8 cellular contexts compared by ENCODE assay signal in genomic region chr6:44237813-44238433, GRCh38. TPM values are rescaled to one million over a fixed set of nuclear protein-coding genes. Genes with fewer than 3 reads are reported as not detected.
DNase-seq lines count a peak whose midpoint lies in the region; ATAC-seq and TF ChIP-seq lines count a peak whose summit lies in the region.

No MANE protein-coding gene starts in this region.

- H3K36me3 Mint-ChIP-seq in neural crest cell (ENCODE audit: low read depth): no peaks in the 10 kb centered on the region

- peaks cover 36% of the 10 kb centered on the region for H3K4me1 Mint-ChIP-seq in neural crest cell

- H3K9me3 Mint-ChIP-seq in neural crest cell: no peaks in the 10 kb centered on the region

- peaks cover 11% of the 10 kb centered on the region for H3K4me1 ChIP-seq in foreskin keratinocyte

- TF ChIP-seq CTCF in foreskin keratinocyte (conservative IDR thresholded peaks at IDR 0.05) (peak; percentile 91), neural crest cell (conservative IDR thresholded peaks at IDR 0.05) (peak; percentile 99)

- H3K27ac ChIP-seq in foreskin keratinocyte: peak overlapping the region; percentile 60
- peak overlapping the region; percentile 97 for H3K27ac ChIP-seq in substantia nigra (ENCODE audit: low read depth, low read length, poor library complexity, severe bottlenecking)

- peak overlapping the region; percentile 79 for H3K4me3 Mint-ChIP-seq in neural crest cell

- H3K27me3 ChIP-seq in foreskin keratinocyte: no peaks in the 10 kb centered on the region

- DNase-seq in COLO668 (lab: John Stamatoyannopoulos, UW; ENCODE audit: unreplicated experiment) (peak; percentile 82), HPDE6-E6E7 (ENCODE audit: extremely low spot score) (peak; percentile 78), RPMI7951 (ENCODE audit: low read depth) (peak; percentile 69), activated gamma-delta T cell (lab: John Stamatoyannopoulos, UW) (peak; percentile 57), foreskin keratinocyte (no peak), neural crest cell (ENCODE audit: low read depth, low spot score) (peak; percentile 81), substantia nigra (lab: John Stamatoyannopoulos, UW) (peak in 46 of 49 donors; percentile 22 to 92 (median 76))

- ATAC-seq in GM19455 (IDR thresholded peaks at IDR 0.05; ENCODE audit: unreplicated experiment) (peak; percentile 81), foreskin keratinocyte (peak; percentile 68)

- peak overlapping the region; percentile 99 for H3K27ac Mint-ChIP-seq in neural crest cell (ENCODE audit: unreplicated experiment)

- no peaks in the 10 kb centered on the region for H3K27me3 Mint-ChIP-seq in neural crest cell (ENCODE audit: low read depth)

RNA-seq across cellular contexts. Expression of gene HSP90AB1, which starts 9.0 kb away (rescaled TPM):
- 984 and 1,201 TPM in 2 replicates for total RNA-seq in RPMI7951 (2014; rRNA removed; shearing (Covaris generic))
- total RNA-seq in foreskin keratinocyte: 1,007 and 1,222 TPM in 2 replicates
- 607 and 798 TPM in 2 replicates for polyA plus RNA-seq in foreskin keratinocyte
- 1,508 and 1,541 TPM in 2 replicates for total RNA-seq in neural crest cell

RNA-seq across cellular contexts. Expression of gene SLC29A1, which starts 14.5 kb away (rescaled TPM):
- 22.1 and 22.2 TPM in 2 replicates for total RNA-seq in RPMI7951 (2014; rRNA removed; shearing (Covaris generic))
- 34.6 and 42.2 TPM in 2 replicates for total RNA-seq in foreskin keratinocyte
- 42.1 and 50.9 TPM in 2 replicates for polyA plus RNA-seq in foreskin keratinocyte
- 54.8 and 55.0 TPM in 2 replicates for total RNA-seq in neural crest cell

RNA-seq across cellular contexts. Expression of gene SLC35B2, which starts 19.4 kb away (rescaled TPM):
- total RNA-seq in RPMI7951 (2014; rRNA removed; shearing (Covaris generic)): 86.2 and 101 TPM in 2 replicates
- 76.7 and 77.0 TPM in 2 replicates for total RNA-seq in foreskin keratinocyte
- 72.9 and 79.6 TPM in 2 replicates for polyA plus RNA-seq in foreskin keratinocyte
- 70.5 and 77.7 TPM in 2 replicates for total RNA-seq in neural crest cell

RNA-seq across cellular contexts. Expression of gene MYMX, which starts 21.2 kb away (rescaled TPM):
- total RNA-seq in RPMI7951 (2014; rRNA removed; shearing (Covaris generic)): not detected in 2 replicates
- total RNA-seq in foreskin keratinocyte (not detected in 2 replicates), neural crest cell (not detected in 2 replicates)
- polyA plus RNA-seq in foreskin keratinocyte: not detected in 2 replicates

RNA-seq across cellular contexts. Expression of gene NFKBIE, which starts 27.4 kb away (rescaled TPM):
- 14.7 and 23.0 TPM in 2 replicates for total RNA-seq in RPMI7951 (2014; rRNA removed; shearing (Covaris generic))
- total RNA-seq in foreskin keratinocyte: 15.8 and 16.8 TPM in 2 replicates
- 16.9 and 18.7 TPM in 2 replicates for polyA plus RNA-seq in foreskin keratinocyte
- 16.1 and 20.2 TPM in 2 replicates for total RNA-seq in neural crest cell

Comparison
In these comparisons a context has a peak if more than half of its experiments do, and no peak if none do; other contexts are left out.
1. DNase-seq: peak in COLO668 (single experiment), HPDE6-E6E7 (single experiment), RPMI7951 (single experiment), activated gamma-delta T cell (single experiment), neural crest cell (single experiment) and substantia nigra (46 of 49); none in foreskin keratinocyte (0 of 2).